ENCODE assay signal across 1 cellular context in genomic region chr1:24688621-24689195, GRCh38.
TF ChIP-seq lines count a peak whose summit lies in the region.

No MANE protein-coding gene starts in this region.

TF ChIP-seq in GM12878, 131 proteins besides CTCF, POLR2A, EP300 and RAD21 (continued from another document):
- no peak for TF ChIP-seq CUX1 (IDR thresholded peaks at IDR 0.05; ENCODE audit: insufficient replicate concordance, low read depth, low read length)
- TF ChIP-seq ZNF207 (IDR thresholded peaks at IDR 0.05; ENCODE audit: borderline replicate concordance): peak; percentile 66; the same call in 1 of the 2 replicates
- TF ChIP-seq RB1 (IDR thresholded peaks at IDR 0.05; ENCODE audit: borderline replicate concordance): peak; percentile 68; the same call in 1 of the 2 replicates
- TF ChIP-seq IRF3 (IDR thresholded peaks at IDR 0.05): no peak
- TF ChIP-seq NR2F1 (conservative IDR thresholded peaks at IDR 0.05): peak; percentile 62; the same call in 1 of the 2 replicates
- peak; percentile 69 to 84 for TF ChIP-seq IKZF2 (IDR thresholded peaks at IDR 0.05)
- peak; percentile 73 for TF ChIP-seq YY1 (IDR thresholded peaks at IDR 0.05; ENCODE audit: low read depth, low read length)
- peak; percentile 68 for TF ChIP-seq RELB (IDR thresholded peaks at IDR 0.05; ENCODE audit: low read depth)
- peak; percentile 81 for TF ChIP-seq IKZF1 (conservative IDR thresholded peaks at IDR 0.05)
- TF ChIP-seq MLLT1 (IDR thresholded peaks at IDR 0.05): peak; percentile 46; the same call in 1 of the 2 replicates
